Comparison of ENCODE assay signal across 17 cellular contexts in genomic region chr13:59893261-59893660, GRCh38.
A peak's percentile ranks its signal among the peaks of the same experiment; 100 is the strongest.
DNase-seq lines count a peak whose midpoint lies in the region; ATAC-seq and TF ChIP-seq lines count a peak whose summit lies in the region.
"Had no signal": no experiment of that assay in that cellular context is flagged by ENCODE, and none has a peak within 500 bp of the region (broad histone marks: within the 10 kb centered on the region; RNA-seq: fewer than 3 reads in every experiment).

No MANE protein-coding gene starts in this region.

- H3K36me3 Mint-ChIP-seq in MCF 10A (ENCODE audit: insufficient read depth, unreplicated experiment), result peaks cover 6% of the 10 kb centered on the region
- H3K36me3 Mint-ChIP-seq: CD4-positive, alpha-beta memory T cell; IgD-negative memory B cell had no signal

- DNase-seq in MCF 10A (ENCODE audit: unreplicated experiment) (no peak), breast epithelium (ENCODE audit: low spot score in 2 of 2) (no peak), kidney tubule cell (ENCODE audit: low spot score) (peak; percentile 57), renal cortical epithelial cell (ENCODE audit: low read depth) (peak; percentile 82), GDM1 (lab: John Stamatoyannopoulos, UW) (no peak), Right ventricle myocardium superior (no peak), NCI-H2081 (lab: John Stamatoyannopoulos, UW) (no peak)
- DNase-seq: CD4-positive, alpha-beta memory T cell; DMS79 treated with DMSO at 0.1 percent for 48 hours; GM23248 had no signal

- POLR2A ChIA-PET in MCF 10A (lab: Yijun Ruan, JAX), result interaction anchor here (1.9 kb wide), 1 partner anchor 19 kb away, joined by 4 read pairs; no protein-coding TSS in a partner anchor

- no peaks in the 10 kb centered on the region for H3K36me3 ChIP-seq in breast epithelium
- H3K36me3 ChIP-seq: BLaER1, HAP-1 had no signal

- no peak for ATAC-seq in Right ventricle myocardium superior (ENCODE audit: poor library complexity)
- ATAC-seq: A549, HepG2 had no signal

- TF ChIP-seq CTCF in MCF 10A (IDR thresholded peaks at IDR 0.05; ENCODE audit: unreplicated experiment) (no peak), breast epithelium (IDR thresholded peaks at IDR 0.05) (no peak)

- no peak overlapping the region for H3K4me3 Mint-ChIP-seq in MCF 10A (ENCODE audit: unreplicated experiment)
- H3K4me3 Mint-ChIP-seq: CD14-positive monocyte; CD4-positive, alpha-beta memory T cell; IgD-negative memory B cell had no signal

- no peak for TF ChIP-seq POLR2A in breast epithelium (IDR thresholded peaks at IDR 0.05)

- intact Hi-C loops in MCF 10A (cut with micrococcal nuclease) (no loop called here), breast epithelium (cut with DNase I; ENCODE audit: low total_unique reads) (no loop called here), Right ventricle myocardium superior (cut with DNase I) (no loop called here)

- H3K27me3 Mint-ChIP-seq in MCF 10A (ENCODE audit: insufficient read depth, unreplicated experiment), result no peaks in the 10 kb centered on the region
- H3K27me3 Mint-ChIP-seq: CD4-positive, alpha-beta memory T cell; IgD-negative memory B cell had no signal

- H3K9me3 Mint-ChIP-seq in MCF 10A (ENCODE audit: unreplicated experiment), result no peaks in the 10 kb centered on the region
- H3K9me3 Mint-ChIP-seq: CD14-positive monocyte; CD4-positive, alpha-beta memory T cell; IgD-negative memory B cell had no signal

- H3K27me3 ChIP-seq in breast epithelium, result no peaks in the 10 kb centered on the region
- H3K27me3 ChIP-seq: BLaER1 had no signal

- no peaks in the 10 kb centered on the region for H3K4me1 ChIP-seq in breast epithelium
- H3K4me1 ChIP-seq: A549, BLaER1 had no signal

- H3K9me3 ChIP-seq in breast epithelium, result no peaks in the 10 kb centered on the region
- H3K9me3 ChIP-seq: A549, BLaER1, HAP-1 had no signal

- CTCF ChIA-PET in MCF 10A (lab: Yijun Ruan, JAX), result no interaction called here

- no TSS peak for BruUV-seq in MCF 10A (replicated peaks; lab: Mats Ljungman, UMichigan)

- H3K27ac Mint-ChIP-seq in MCF 10A (ENCODE audit: low read depth, unreplicated experiment), result peak overlapping the region; percentile 46
- H3K27ac Mint-ChIP-seq: CD14-positive monocyte; CD4-positive, alpha-beta memory T cell; IgD-negative memory B cell had no signal

- H3K4me1 Mint-ChIP-seq in MCF 10A (ENCODE audit: insufficient read depth, unreplicated experiment), result no peaks in the 10 kb centered on the region
- H3K4me1 Mint-ChIP-seq: CD14-positive monocyte; CD4-positive, alpha-beta memory T cell had no signal

- H3K27ac ChIP-seq in breast epithelium, result no peak overlapping the region
- H3K27ac ChIP-seq: 22Rv1, A549, BLaER1, GM23248 had no signal

- H3K4me3 ChIP-seq in breast epithelium, result no peak overlapping the region
- H3K4me3 ChIP-seq: A549, BLaER1, GM23248, HAP-1 had no signal

Comparison
In these comparisons a context has a peak if more than half of its experiments do, and no peak if none do; other contexts are left out.
1. DNase-seq: peak in kidney tubule cell (single experiment) and renal cortical epithelial cell (single experiment); none in MCF 10A (single experiment), breast epithelium (0 of 2), GDM1 (single experiment), Right ventricle myocardium superior (single experiment) and NCI-H2081 (0 of 2).